ENCODE assay signal across 8 cellular contexts in genomic region chr18:13381907-13382682, GRCh38.
DNase-seq lines count a peak whose midpoint lies in the region; ATAC-seq and TF ChIP-seq lines count a peak whose summit lies in the region.

No MANE protein-coding gene starts in this region.

- H3K4me3 ChIP-seq in OCI-LY3 (ENCODE audit: low read length): peak overlapping the region; percentile 68
- H3K4me3 ChIP-seq in smooth muscle cell: no peak overlapping the region

- H3K79me2 ChIP-seq in OCI-LY3 (ENCODE audit: low read length): no peaks in the 10 kb centered on the region
- peaks cover 81% of the 10 kb centered on the region for H3K79me2 ChIP-seq in smooth muscle cell (ENCODE audit: low read depth)

- no peak overlapping the region for H2AFZ ChIP-seq in OCI-LY3 (ENCODE audit: low read depth, low read length)
- H2AFZ ChIP-seq in smooth muscle cell (ENCODE audit: low read depth): no peak overlapping the region

- peak; percentile 52 for DNase-seq in AG09319 (ENCODE audit: extremely low read depth, low read depth)
- DNase-seq in central memory CD4-positive, alpha-beta T cell: peak; percentile 82
- DNase-seq in islet precursor cell: peak; percentile 55
- DNase-seq in smooth muscle cell (lab: John Stamatoyannopoulos, UW; ENCODE audit: unreplicated experiment): no peak
- no peak for DNase-seq in SW 1271 (lab: John Stamatoyannopoulos, UW)

- ATAC-seq in GM18867 (IDR thresholded peaks at IDR 0.05; ENCODE audit: unreplicated experiment) (peak; percentile 52), HG03460 (IDR thresholded peaks at IDR 0.05; ENCODE audit: unreplicated experiment) (no peak)

- no peaks in the 10 kb centered on the region for H3F3A ChIP-seq in smooth muscle cell (ENCODE audit: low read depth)

- 87% methylated on average over 20 of the region's 20 CpGs for WGBS in smooth muscle cell (ENCODE audit: low lambda C conversion rate)

- H3K27ac ChIP-seq in OCI-LY3 (ENCODE audit: low read length) (no peak overlapping the region), smooth muscle cell (ENCODE audit: low read depth) (peak overlapping the region; percentile 84)

- H3K9me3 ChIP-seq in OCI-LY3 (ENCODE audit: insufficient read depth, low read length): no peaks in the 10 kb centered on the region
- no peaks in the 10 kb centered on the region for H3K9me3 ChIP-seq in smooth muscle cell (replicated peaks; ENCODE audit: low read depth)

- TF ChIP-seq CTCF in AG09319 (IDR thresholded peaks at IDR 0.05; ENCODE audit: low read depth, low read length) (no peak), OCI-LY3 (IDR thresholded peaks at IDR 0.05; ENCODE audit: low read depth, low read length) (no peak), smooth muscle cell (IDR thresholded peaks at IDR 0.05; ENCODE audit: borderline replicate concordance, insufficient read depth, poor library complexity, severe bottlenecking) (no peak)

- H3K36me3 ChIP-seq in OCI-LY3 (replicated peaks; ENCODE audit: low read depth, low read length): no peaks in the 10 kb centered on the region
- H3K36me3 ChIP-seq in smooth muscle cell (ENCODE audit: low read depth): no peaks in the 10 kb centered on the region

- H4K20me1 ChIP-seq in OCI-LY3 (ENCODE audit: insufficient read depth, low read length): no peaks in the 10 kb centered on the region
- no peaks in the 10 kb centered on the region for H4K20me1 ChIP-seq in smooth muscle cell (ENCODE audit: low read depth)

- peaks cover 40% of the 10 kb centered on the region for H3K27me3 ChIP-seq in OCI-LY3 (ENCODE audit: low read depth, low read length)
- no peaks in the 10 kb centered on the region for H3K27me3 ChIP-seq in smooth muscle cell (ENCODE audit: low read depth)

- H3K9ac ChIP-seq in OCI-LY3 (ENCODE audit: low read length) (no peak overlapping the region; the same call in 1 of the 2 replicates), smooth muscle cell (ENCODE audit: low read depth) (peak overlapping the region; percentile 86)

- H3K4me1 ChIP-seq in OCI-LY3 (ENCODE audit: low read length) (peaks cover 18% of the 10 kb centered on the region), smooth muscle cell (ENCODE audit: low read depth) (no peaks in the 10 kb centered on the region)

- peak overlapping the region; percentile 78 for H3K4me2 ChIP-seq in OCI-LY3 (ENCODE audit: low read length)
- peak overlapping the region; percentile 38 for H3K4me2 ChIP-seq in smooth muscle cell

Comparison
In these comparisons a context has a peak if more than half of its experiments do, and no peak if none do; other contexts are left out.
1. DNase-seq: peak in AG09319 (single experiment), central memory CD4-positive, alpha-beta T cell (single experiment) and islet precursor cell (single experiment); none in smooth muscle cell (single experiment) and SW 1271 (0 of 2).